12 cellular contexts compared by ENCODE assay signal in genomic region chr1:94622757-94623156, GRCh38.
DNase-seq lines count a peak whose midpoint lies in the region; ATAC-seq, FAIRE-seq and TF ChIP-seq lines count a peak whose summit lies in the region.
"Had no signal": no experiment of that assay in that cellular context is flagged by ENCODE, and none has a peak within 500 bp of the region (broad histone marks: within the 10 kb centered on the region; RNA-seq: fewer than 3 reads in every experiment).

No MANE protein-coding gene starts in this region.

- peaks cover 15% of the 10 kb centered on the region for H3K27me3 Mint-ChIP-seq in WTC11 (ENCODE audit: low read depth)

- POLR2A ChIA-PET in WTC11 (lab: Charles Lee): no interaction called here

- H3K4me3 Mint-ChIP-seq in WTC11: no peak overlapping the region
- H3K4me3 Mint-ChIP-seq: natural killer cell treated with Interleukin-12 subunit alpha and Interleukin-12 subunit beta and Interleukin-15 and Interleukin-18, amount 100 ng/mL, for 72 hours had no signal

- TF ChIP-seq CTCF in WTC11 (IDR thresholded peaks at IDR 0.05): no peak

- FAIRE-seq in H54 (lab: Jason Lieb, UNC): no peak

- H3K27ac Mint-ChIP-seq in WTC11: peak overlapping the region; percentile 81; the same call in 1 of the 2 replicates
- H3K27ac Mint-ChIP-seq: natural killer cell treated with Interleukin-12 subunit alpha and Interleukin-12 subunit beta and Interleukin-15 and Interleukin-18, amount 100 ng/mL, for 72 hours had no signal

- ATAC-seq in WTC11: peak; percentile 36
- peak; percentile 33 for ATAC-seq in sciatic nerve
- ATAC-seq: activated CD4-positive, CD25-positive, alpha-beta regulatory T cell treated with anti-CD3 and anti-CD28 coated beads, Interleukin-2, amount 50 U/mL, for 24 hours; natural killer cell treated with Interleukin-12 subunit alpha and Interleukin-12 subunit beta and Interleukin-15 and Interleukin-18, amount 100 ng/mL, for 72 hours had no signal

- intact Hi-C loops in sciatic nerve (cut with DNase I): no loop called here

- H3K9me3 Mint-ChIP-seq in WTC11: peaks cover 20% of the 10 kb centered on the region
- H3K9me3 Mint-ChIP-seq: natural killer cell treated with Interleukin-12 subunit alpha and Interleukin-12 subunit beta and Interleukin-15 and Interleukin-18, amount 100 ng/mL, for 72 hours had no signal

- CTCF ChIA-PET in WTC11 (lab: Charles Lee): interaction anchor here (1.2 to 1.6 kb wide), 2 partner anchors 23 to 65 kb away, joined by 3 to 4 read pairs; no protein-coding TSS in a partner anchor

- peak; percentile 67 for DNase-seq in H54 (ENCODE audit: insufficient read length, low spot score)
- peak; percentile 21 for DNase-seq in WTC11 (ENCODE audit: low spot score)
- DNase-seq in islet precursor cell: peak; percentile 95
- no peak for DNase-seq in sciatic nerve (ENCODE audit: low spot score)
- DNase-seq in occipital lobe (lab: John Stamatoyannopoulos, UW): no peak
- no peak for DNase-seq in NOMO-1 treated with DMSO at 0.1 percent for 48 hours (lab: John Stamatoyannopoulos, UW; ENCODE audit: unreplicated experiment)
- no peak for DNase-seq in NAMALWA (ENCODE audit: low spot score)
- DNase-seq in activated CD8-positive, alpha-beta memory T cell treated with anti-CD3 and anti-CD28 coated beads, Interleukin-2, amount 50 U/mL, for 48 hours: no peak
- DNase-seq: activated naive CD4-positive, alpha-beta T cell; Right ventricle myocardium superior had no signal

- peaks cover 56% of the 10 kb centered on the region for H3K4me1 Mint-ChIP-seq in WTC11

- peaks cover 17% of the 10 kb centered on the region for H3K36me3 Mint-ChIP-seq in WTC11

- no peak for TF ChIP-seq POLR2A in H54 (IDR thresholded peaks at IDR 0.05; ENCODE audit: low read depth, low read length)

TF ChIP-seq in WTC11, 78 proteins besides CTCF, POLR2A, EP300 and RAD21:
- TF ChIP-seq SP1 (CRISPR knock-in tag; conservative IDR thresholded peaks at IDR 0.05) (no peak), PREB (CRISPR knock-in tag; IDR thresholded peaks at IDR 0.05; ENCODE audit: borderline replicate concordance) (no peak), ATF2 (CRISPR knock-in tag; IDR thresholded peaks at IDR 0.05; ENCODE audit: borderline replicate concordance, low read depth) (no peak), GRHL2 (CRISPR knock-in tag; IDR thresholded peaks at IDR 0.05; ENCODE audit: insufficient replicate concordance, severe bottlenecking) (no peak)

Comparison
In these comparisons a context has a peak if more than half of its experiments do, and no peak if none do; other contexts are left out.
1. DNase-seq: peak in H54 (single experiment), WTC11 (single experiment) and islet precursor cell (single experiment); none in sciatic nerve (single experiment), occipital lobe (single experiment), NOMO-1 treated with DMSO at 0.1 percent for 48 hours (single experiment), NAMALWA (single experiment) and activated CD8-positive, alpha-beta memory T cell treated with anti-CD3 and anti-CD28 coated beads, Interleukin-2, amount 50 U/mL, for 48 hours (single experiment).